2 cellular contexts compared by ENCODE assay signal in the genomic region with DNA sequence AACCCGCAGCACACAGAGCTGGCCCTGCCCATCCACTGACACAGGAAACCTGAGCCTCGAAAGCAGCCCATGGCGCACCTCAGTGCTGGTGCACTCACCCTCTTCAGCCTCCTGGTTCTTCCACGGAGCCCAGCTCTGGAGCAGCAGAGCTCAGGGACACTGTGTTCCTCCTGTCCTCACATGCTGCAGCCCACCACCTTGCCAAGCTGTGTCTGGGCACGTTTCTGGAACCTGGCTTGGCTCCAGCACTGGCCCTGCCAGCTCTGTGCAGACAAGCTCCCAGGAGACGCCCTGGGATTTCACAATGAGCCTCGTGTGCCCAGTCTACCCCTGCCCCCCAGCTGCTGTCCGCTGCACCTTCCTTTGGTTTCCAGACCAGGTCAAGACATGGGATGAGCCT.
TF ChIP-seq lines count a peak whose summit lies in the region.

No MANE protein-coding gene starts in this region.

TF ChIP-seq in liver, 16 proteins besides CTCF, POLR2A, EP300 and RAD21 (continued from another document):
- TF ChIP-seq, protein P1, sequence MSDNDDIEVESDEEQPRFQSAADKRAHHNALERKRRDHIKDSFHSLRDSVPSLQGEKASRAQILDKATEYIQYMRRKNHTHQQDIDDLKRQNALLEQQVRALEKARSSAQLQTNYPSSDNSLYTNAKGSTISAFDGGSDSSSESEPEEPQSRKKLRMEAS (IDR thresholded peaks at IDR 0.05) = peak; percentile 83
- TF ChIP-seq, protein P2, sequence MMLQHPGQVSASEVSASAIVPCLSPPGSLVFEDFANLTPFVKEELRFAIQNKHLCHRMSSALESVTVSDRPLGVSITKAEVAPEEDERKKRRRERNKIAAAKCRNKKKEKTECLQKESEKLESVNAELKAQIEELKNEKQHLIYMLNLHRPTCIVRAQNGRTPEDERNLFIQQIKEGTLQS (IDR thresholded peaks at IDR 0.05) = no peak
- no peak for TF ChIP-seq FOXA1 (IDR thresholded peaks at IDR 0.05)
- no peak for TF ChIP-seq HNF4G (IDR thresholded peaks at IDR 0.05)
- TF ChIP-seq HNF4A (conservative IDR thresholded peaks at IDR 0.05) = peak in 1 of 2 donors; percentile 50
- no peak for TF ChIP-seq EGR1 (IDR thresholded peaks at IDR 0.05; ENCODE audit: low read depth in 2 of 2)
- TF ChIP-seq, protein P3, sequence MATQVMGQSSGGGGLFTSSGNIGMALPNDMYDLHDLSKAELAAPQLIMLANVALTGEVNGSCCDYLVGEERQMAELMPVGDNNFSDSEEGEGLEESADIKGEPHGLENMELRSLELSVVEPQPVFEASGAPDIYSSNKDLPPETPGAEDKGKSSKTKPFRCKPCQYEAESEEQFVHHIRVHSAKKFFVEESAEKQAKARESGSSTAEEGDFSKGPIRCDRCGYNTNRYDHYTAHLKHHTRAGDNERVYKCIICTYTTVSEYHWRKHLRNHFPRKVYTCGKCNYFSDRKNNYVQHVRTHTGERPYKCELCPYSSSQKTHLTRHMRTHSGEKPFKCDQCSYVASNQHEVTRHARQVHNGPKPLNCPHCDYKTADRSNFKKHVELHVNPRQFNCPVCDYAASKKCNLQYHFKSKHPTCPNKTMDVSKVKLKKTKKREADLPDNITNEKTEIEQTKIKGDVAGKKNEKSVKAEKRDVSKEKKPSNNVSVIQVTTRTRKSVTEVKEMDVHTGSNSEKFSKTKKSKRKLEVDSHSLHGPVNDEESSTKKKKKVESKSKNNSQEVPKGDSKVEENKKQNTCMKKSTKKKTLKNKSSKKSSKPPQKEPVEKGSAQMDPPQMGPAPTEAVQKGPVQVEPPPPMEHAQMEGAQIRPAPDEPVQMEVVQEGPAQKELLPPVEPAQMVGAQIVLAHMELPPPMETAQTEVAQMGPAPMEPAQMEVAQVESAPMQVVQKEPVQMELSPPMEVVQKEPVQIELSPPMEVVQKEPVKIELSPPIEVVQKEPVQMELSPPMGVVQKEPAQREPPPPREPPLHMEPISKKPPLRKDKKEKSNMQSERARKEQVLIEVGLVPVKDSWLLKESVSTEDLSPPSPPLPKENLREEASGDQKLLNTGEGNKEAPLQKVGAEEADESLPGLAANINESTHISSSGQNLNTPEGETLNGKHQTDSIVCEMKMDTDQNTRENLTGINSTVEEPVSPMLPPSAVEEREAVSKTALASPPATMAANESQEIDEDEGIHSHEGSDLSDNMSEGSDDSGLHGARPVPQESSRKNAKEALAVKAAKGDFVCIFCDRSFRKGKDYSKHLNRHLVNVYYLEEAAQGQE (IDR thresholded peaks at IDR 0.05) = no peak
- TF ChIP-seq RXRA (IDR thresholded peaks at IDR 0.05) = peak in 1 of 2 donors; percentile 76

TF ChIP-seq in HepG2, 621 proteins besides CTCF, POLR2A, EP300 and RAD21 (continued from another document):
- TF ChIP-seq, protein P4, sequence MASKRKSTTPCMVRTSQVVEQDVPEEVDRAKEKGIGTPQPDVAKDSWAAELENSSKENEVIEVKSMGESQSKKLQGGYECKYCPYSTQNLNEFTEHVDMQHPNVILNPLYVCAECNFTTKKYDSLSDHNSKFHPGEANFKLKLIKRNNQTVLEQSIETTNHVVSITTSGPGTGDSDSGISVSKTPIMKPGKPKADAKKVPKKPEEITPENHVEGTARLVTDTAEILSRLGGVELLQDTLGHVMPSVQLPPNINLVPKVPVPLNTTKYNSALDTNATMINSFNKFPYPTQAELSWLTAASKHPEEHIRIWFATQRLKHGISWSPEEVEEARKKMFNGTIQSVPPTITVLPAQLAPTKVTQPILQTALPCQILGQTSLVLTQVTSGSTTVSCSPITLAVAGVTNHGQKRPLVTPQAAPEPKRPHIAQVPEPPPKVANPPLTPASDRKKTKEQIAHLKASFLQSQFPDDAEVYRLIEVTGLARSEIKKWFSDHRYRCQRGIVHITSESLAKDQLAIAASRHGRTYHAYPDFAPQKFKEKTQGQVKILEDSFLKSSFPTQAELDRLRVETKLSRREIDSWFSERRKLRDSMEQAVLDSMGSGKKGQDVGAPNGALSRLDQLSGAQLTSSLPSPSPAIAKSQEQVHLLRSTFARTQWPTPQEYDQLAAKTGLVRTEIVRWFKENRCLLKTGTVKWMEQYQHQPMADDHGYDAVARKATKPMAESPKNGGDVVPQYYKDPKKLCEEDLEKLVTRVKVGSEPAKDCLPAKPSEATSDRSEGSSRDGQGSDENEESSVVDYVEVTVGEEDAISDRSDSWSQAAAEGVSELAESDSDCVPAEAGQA (IDR thresholded peaks at IDR 0.05; ENCODE audit: low read depth) = no peak
- TF ChIP-seq, protein P4 (CRISPR knock-in tag; IDR thresholded peaks at IDR 0.05; ENCODE audit: borderline replicate concordance) = no peak
- TF ChIP-seq SIX1 (CRISPR knock-in tag; IDR thresholded peaks at IDR 0.05; ENCODE audit: borderline replicate concordance) = no peak
- no peak for TF ChIP-seq FOXP1 (IDR thresholded peaks at IDR 0.05)
- no peak for TF ChIP-seq FOXP1 (CRISPR knock-in tag; IDR thresholded peaks at IDR 0.05)
- no peak for TF ChIP-seq SSRP1 (CRISPR knock-in tag; IDR thresholded peaks at IDR 0.05)
- TF ChIP-seq RNF2 (conservative IDR thresholded peaks at IDR 0.05; ENCODE audit: low read depth) = no peak
- TF ChIP-seq ZNF562 (CRISPR knock-in tag; IDR thresholded peaks at IDR 0.05; ENCODE audit: borderline replicate concordance) = no peak
- no peak for TF ChIP-seq HNF4G (IDR thresholded peaks at IDR 0.05; ENCODE audit: borderline replicate concordance, low read depth, low read length)
- no peak for TF ChIP-seq HNF4G (CRISPR knock-in tag; IDR thresholded peaks at IDR 0.05; ENCODE audit: borderline replicate concordance, low read depth)
